Comparison of ENCODE assay signal across 9 cellular contexts in the genomic region with DNA sequence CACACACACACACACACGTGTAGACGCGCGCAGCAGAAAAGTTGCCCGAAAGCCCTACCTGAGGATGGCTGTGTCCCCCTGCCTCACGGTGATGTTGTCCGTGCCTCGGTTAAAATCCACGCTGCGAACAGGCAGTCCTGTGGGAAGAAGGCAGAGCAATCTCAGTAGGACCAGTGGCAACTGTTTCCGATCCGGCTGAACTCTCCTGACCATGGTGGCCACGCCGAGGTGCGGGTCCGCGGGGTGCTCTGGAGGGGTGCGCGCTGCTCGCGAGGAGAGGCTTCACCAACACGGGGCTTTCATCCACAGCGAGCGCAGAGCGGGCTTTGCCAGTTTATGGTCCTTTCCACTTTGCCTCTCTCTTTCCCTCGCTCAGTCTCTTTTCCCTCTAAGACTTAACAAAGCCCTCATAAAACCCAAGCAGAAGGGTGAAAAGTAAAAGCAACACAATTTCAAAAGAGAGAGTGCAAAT. TPM values are rescaled to one million over a fixed set of nuclear protein-coding genes. Genes with fewer than 3 reads are reported as not detected.
DNase-seq lines count a peak whose midpoint lies in the region; ATAC-seq and TF ChIP-seq lines count a peak whose summit lies in the region.
"Had no signal": no experiment of that assay in that cellular context is flagged by ENCODE, and none has a peak within 500 bp of the region (broad histone marks: within the 10 kb centered on the region; RNA-seq: fewer than 3 reads in every experiment).

No MANE protein-coding gene starts in this region.

- H3K4me3 ChIP-seq in HEK293 (ENCODE audit: low read depth, low read length) (peak overlapping the region; percentile 41), iPS-18a (ENCODE audit: low read length) (peak overlapping the region; percentile 95)

- H3K27me3 Mint-ChIP-seq in T-helper 17 cell: no peaks in the 10 kb centered on the region

- no peak overlapping the region for H3K27ac ChIP-seq in HEK293 (ENCODE audit: extremely low read depth, low read depth, low read length)
- no peak overlapping the region for H3K27ac ChIP-seq in iPS-18a (ENCODE audit: low read length)

- no peak overlapping the region for H3K27ac Mint-ChIP-seq in T-helper 17 cell

- ATAC-seq in sciatic nerve (peak; percentile 69), HG02970 (IDR thresholded peaks at IDR 0.05; ENCODE audit: low FRiP score, unreplicated experiment) (no peak), GM18909 (IDR thresholded peaks at IDR 0.05; ENCODE audit: poor library complexity, unreplicated experiment) (no peak), T-helper 17 cell (no peak)

- no peaks in the 10 kb centered on the region for H3K36me3 Mint-ChIP-seq in T-helper 17 cell (ENCODE audit: low read depth)

- peaks cover 16% of the 10 kb centered on the region for H3K27me3 ChIP-seq in iPS-18a (ENCODE audit: control insufficient read depth, insufficient read depth, low read length)

- H3K36me3 ChIP-seq in HEK293 (ENCODE audit: control insufficient read depth in 2 of 2, insufficient read depth in 1 of 2, low read length in 2 of 2): no peaks in the 10 kb centered on the region
- H3K36me3 ChIP-seq in iPS-18a (ENCODE audit: control insufficient read depth, low read depth, low read length): no peaks in the 10 kb centered on the region

- POLR2A ChIA-PET in HEK293 (lab: Yijun Ruan, JAX): no interaction called here

- peak; percentile 64 for DNase-seq in astrocyte of the hippocampus (ENCODE audit: low read depth, low spot score)
- no peak for DNase-seq in sciatic nerve (ENCODE audit: low spot score)
- no peak for DNase-seq in GDM1 (lab: John Stamatoyannopoulos, UW)
- DNase-seq in T-helper 17 cell: no peak
- DNase-seq: SW 1271 had no signal

- peak overlapping the region; percentile 74 for H3K9ac ChIP-seq in iPS-18a (ENCODE audit: low read length)

- no peaks in the 10 kb centered on the region for H3K4me1 Mint-ChIP-seq in T-helper 17 cell

- no peak overlapping the region for H3K4me3 Mint-ChIP-seq in T-helper 17 cell

- H3K4me1 ChIP-seq in HEK293 (ENCODE audit: control insufficient read depth, insufficient read depth, low read length) (no peaks in the 10 kb centered on the region), iPS-18a (ENCODE audit: control insufficient read depth, low read depth, low read length) (peaks cover 34% of the 10 kb centered on the region)

- intact Hi-C loops in sciatic nerve (cut with DNase I): no loop called here

- H3K9me3 ChIP-seq in HEK293 (ENCODE audit: control insufficient read depth, insufficient read depth, low read depth, low read length) (no peaks in the 10 kb centered on the region), iPS-18a (ENCODE audit: control insufficient read depth, low read depth, low read length) (no peaks in the 10 kb centered on the region), T-helper 17 cell (ENCODE audit: control insufficient read depth, low read length, poor library complexity, severe bottlenecking) (no peaks in the 10 kb centered on the region)

- no peak for TF ChIP-seq CTCF in HEK293 (tag by site-specific recombination; IDR thresholded peaks at IDR 0.05)

- CTCF ChIA-PET in HEK293 (lab: Yijun Ruan, JAX): no interaction called here

TF ChIP-seq in HEK293, 187 proteins besides CTCF, POLR2A, EP300 and RAD21:
- TF ChIP-seq, protein P1, sequence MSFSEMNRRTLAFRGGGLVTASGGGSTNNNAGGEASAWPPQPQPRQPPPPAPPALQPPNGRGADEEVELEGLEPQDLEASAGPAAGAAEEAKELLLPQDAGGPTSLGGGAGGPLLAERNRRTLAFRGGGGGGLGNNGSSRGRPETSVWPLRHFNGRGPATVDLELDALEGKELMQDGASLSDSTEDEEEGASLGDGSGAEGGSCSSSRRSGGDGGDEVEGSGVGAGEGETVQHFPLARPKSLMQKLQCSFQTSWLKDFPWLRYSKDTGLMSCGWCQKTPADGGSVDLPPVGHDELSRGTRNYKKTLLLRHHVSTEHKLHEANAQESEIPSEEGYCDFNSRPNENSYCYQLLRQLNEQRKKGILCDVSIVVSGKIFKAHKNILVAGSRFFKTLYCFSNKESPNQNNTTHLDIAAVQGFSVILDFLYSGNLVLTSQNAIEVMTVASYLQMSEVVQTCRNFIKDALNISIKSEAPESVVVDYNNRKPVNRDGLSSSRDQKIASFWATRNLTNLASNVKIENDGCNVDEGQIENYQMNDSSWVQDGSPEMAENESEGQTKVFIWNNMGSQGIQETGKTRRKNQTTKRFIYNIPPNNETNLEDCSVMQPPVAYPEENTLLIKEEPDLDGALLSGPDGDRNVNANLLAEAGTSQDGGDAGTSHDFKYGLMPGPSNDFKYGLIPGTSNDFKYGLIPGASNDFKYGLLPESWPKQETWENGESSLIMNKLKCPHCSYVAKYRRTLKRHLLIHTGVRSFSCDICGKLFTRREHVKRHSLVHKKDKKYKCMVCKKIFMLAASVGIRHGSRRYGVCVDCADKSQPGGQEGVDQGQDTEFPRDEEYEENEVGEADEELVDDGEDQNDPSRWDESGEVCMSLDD (tag by site-specific recombination; IDR thresholded peaks at IDR 0.05): peak; percentile 30; the same call in 1 of the 2 replicates
- TF ChIP-seq ZNF146 (tag by site-specific recombination; IDR thresholded peaks at IDR 0.05) (no peak), ZNF837 (tag by site-specific recombination; IDR thresholded peaks at IDR 0.05) (no peak), ZNF239 (tag by site-specific recombination; IDR thresholded peaks at IDR 0.05) (no peak), HIC1 (tag by site-specific recombination; IDR thresholded peaks at IDR 0.05) (no peak)
- TF ChIP-seq, protein P2, sequence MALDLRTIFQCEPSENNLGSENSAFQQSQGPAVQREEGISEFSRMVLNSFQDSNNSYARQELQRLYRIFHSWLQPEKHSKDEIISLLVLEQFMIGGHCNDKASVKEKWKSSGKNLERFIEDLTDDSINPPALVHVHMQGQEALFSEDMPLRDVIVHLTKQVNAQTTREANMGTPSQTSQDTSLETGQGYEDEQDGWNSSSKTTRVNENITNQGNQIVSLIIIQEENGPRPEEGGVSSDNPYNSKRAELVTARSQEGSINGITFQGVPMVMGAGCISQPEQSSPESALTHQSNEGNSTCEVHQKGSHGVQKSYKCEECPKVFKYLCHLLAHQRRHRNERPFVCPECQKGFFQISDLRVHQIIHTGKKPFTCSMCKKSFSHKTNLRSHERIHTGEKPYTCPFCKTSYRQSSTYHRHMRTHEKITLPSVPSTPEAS (tag by site-specific recombination; IDR thresholded peaks at IDR 0.05): peak; percentile 49; the same call in 1 of the 2 replicates
TF ChIP-seq in HEK293: peak in this region for 2.

RNA-seq across cellular contexts. Expression of gene LSAMP, which starts 0.4 kb away (rescaled TPM):
- total RNA-seq in sciatic nerve (5.3 TPM), T-helper 17 cell (not detected)
